In genomic region chr20:23178806-23179205, GRCh38 we compare ENCODE assay signal across 15 cellular contexts.
DNase-seq lines count a peak whose midpoint lies in the region; ATAC-seq, FAIRE-seq and TF ChIP-seq lines count a peak whose summit lies in the region.
"Had no signal": no experiment of that assay in that cellular context is flagged by ENCODE, and none has a peak within 500 bp of the region (broad histone marks: within the 10 kb centered on the region; RNA-seq: fewer than 3 reads in every experiment).

No MANE protein-coding gene starts in this region.

- H3K9me3 ChIP-seq in keratinocyte (ENCODE audit: control insufficient read depth, low read depth, low read length) (no peaks in the 10 kb centered on the region), aorta (ENCODE audit: control insufficient read depth, low read length) (peaks cover 2% of the 10 kb centered on the region)
- H3K9me3 ChIP-seq: pancreas had no signal

- no peak for TF ChIP-seq CTCF in coronary artery (IDR thresholded peaks at IDR 0.05)
- peak; percentile 27 to 67 (median 62) for TF ChIP-seq CTCF in keratinocyte (optimal IDR thresholded peaks at IDR 0.05 in 1 of 3, IDR thresholded peaks at IDR 0.05 in 1 of 3, conservative IDR thresholded peaks at IDR 0.05 in 1 of 3; ENCODE audit: extremely low read depth in 1 of 3, insufficient read depth in 2 of 3, low read length in 3 of 3)
- no peak for TF ChIP-seq CTCF in GM10266 (IDR thresholded peaks at IDR 0.05; ENCODE audit: control insufficient read depth, insufficient read depth, low read depth, missing control alignments)

- H3K27me3 ChIP-seq in keratinocyte (ENCODE audit: control insufficient read depth, extremely low read depth, insufficient read depth, low read length) (no peaks in the 10 kb centered on the region), aorta (ENCODE audit: control insufficient read depth in 1 of 2, insufficient read depth in 2 of 2, low read length in 1 of 2) (no peaks in the 10 kb centered on the region)

- H3K4me3 ChIP-seq in coronary artery (no peak overlapping the region), keratinocyte (ENCODE audit: control insufficient read depth in 2 of 3, extremely low read depth in 1 of 3, insufficient read depth in 2 of 3, low read depth in 1 of 3, low read length in 3 of 3) (no peak overlapping the region), aorta (ENCODE audit: low read length in 2 of 2) (no peak overlapping the region)
- H3K4me3 ChIP-seq: pancreas had no signal

- no peak for FAIRE-seq in keratinocyte (lab: Jason Lieb, UNC)
- FAIRE-seq: pancreas had no signal

- no peak for DNase-seq in Right ventricle myocardium inferior (ENCODE audit: missing footprints)
- DNase-seq in cardiac septum (ENCODE audit: low spot score): no peak
- peak; percentile 22 for DNase-seq in coronary artery (ENCODE audit: low spot score)
- no peak for DNase-seq in keratinocyte (ENCODE audit: low read depth, low spot score)
- DNase-seq in aorta: no peak
- no peak for DNase-seq in GM19240 (ENCODE audit: insufficient read length, low spot score)
- no peak for DNase-seq in GM19238 (ENCODE audit: insufficient read length, low spot score)
- DNase-seq in GM10266 (ENCODE audit: extremely low spot score): no peak
- DNase-seq: glutamatergic neuron; NCI-H1694; NCI-H774; pancreas; SHP77 treated with DMSO at 0.1 percent for 48 hours; stimulated activated CD4-positive, alpha-beta T cell treated with anti-CD3 and anti-CD28 coated beads, Interleukin-2, amount 100 ng/mL, for 24 hours had no signal

- intact Hi-C loops in Right ventricle myocardium inferior (cut with DNase I): no loop called here
- intact Hi-C loops in cardiac septum (cut with DNase I): no loop called here
- intact Hi-C loops in aorta (cut with DNase I): no loop called here

- H4K20me1 ChIP-seq in keratinocyte (ENCODE audit: control insufficient read depth, extremely low read depth, insufficient read depth, low read length): no peaks in the 10 kb centered on the region

- peak overlapping the region in 1 of 2 donors; percentile 15 for H3K27ac ChIP-seq in coronary artery
- H3K27ac ChIP-seq in keratinocyte (ENCODE audit: control insufficient read depth, insufficient read depth, low read length): no peak overlapping the region
- H3K27ac ChIP-seq in aorta (ENCODE audit: low read depth in 1 of 2, low read length in 2 of 2): no peak overlapping the region
- H3K27ac ChIP-seq: pancreas had no signal

- H3K36me3 ChIP-seq in keratinocyte (ENCODE audit: control insufficient read depth in 2 of 2, extremely low read depth in 1 of 2, insufficient read depth in 2 of 2, low read length in 2 of 2) (no peaks in the 10 kb centered on the region), aorta (ENCODE audit: control insufficient read depth in 1 of 2, insufficient read depth in 2 of 2, low read length in 1 of 2) (no peaks in the 10 kb centered on the region)
- H3K36me3 ChIP-seq: pancreas had no signal

- no peak overlapping the region for H2AFZ ChIP-seq in keratinocyte (ENCODE audit: control insufficient read depth, low read length)

- ATAC-seq in Right ventricle myocardium inferior: peak; percentile 34
- ATAC-seq in aorta (ENCODE audit: low FRiP score): peak; percentile 19
- ATAC-seq: pancreas, WTC11 had no signal

- H3K79me2 ChIP-seq in keratinocyte (ENCODE audit: control insufficient read depth, insufficient read depth, low read length): no peaks in the 10 kb centered on the region

- H3K4me2 ChIP-seq in keratinocyte (ENCODE audit: control insufficient read depth, extremely low read depth, insufficient read depth, low read depth, low read length): no peak overlapping the region

- H3K9ac ChIP-seq in keratinocyte (ENCODE audit: control insufficient read depth, extremely low read depth, insufficient read depth, low read length): no peak overlapping the region

- WGBS in aorta, 2 donors: 2 to 4% methylated on average over 3 of the region's 3 CpGs

- no peaks in the 10 kb centered on the region for H3K4me1 ChIP-seq in keratinocyte (ENCODE audit: control insufficient read depth, extremely low read depth, insufficient read depth, low read length)
- H3K4me1 ChIP-seq in aorta (ENCODE audit: control insufficient read depth in 1 of 2, insufficient read depth in 2 of 2, low read length in 2 of 2): no peaks in the 10 kb centered on the region
- H3K4me1 ChIP-seq: pancreas had no signal

- dilution Hi-C loops in keratinocyte (cut with MboI; ENCODE audit: extremely low pct_ligation_motif_present, low sequenced_read_pairs): loop anchor here (25.0 kb wide), 1 partner anchor 142 kb away; the partner anchor contains the start of genes SSTR4 and THBD

- no peaks in the 10 kb centered on the region for H3K9me1 ChIP-seq in keratinocyte (ENCODE audit: control insufficient read depth, extremely low read depth, insufficient read depth, low read length)

Comparison
In these comparisons a context has a peak if more than half of its experiments do, and no peak if none do; other contexts are left out.
1. CTCF ChIP-seq: peak in keratinocyte (3 of 3); none in coronary artery (single experiment) and GM10266 (single experiment).